8 cellular contexts compared by ENCODE assay signal in the genomic region with DNA sequence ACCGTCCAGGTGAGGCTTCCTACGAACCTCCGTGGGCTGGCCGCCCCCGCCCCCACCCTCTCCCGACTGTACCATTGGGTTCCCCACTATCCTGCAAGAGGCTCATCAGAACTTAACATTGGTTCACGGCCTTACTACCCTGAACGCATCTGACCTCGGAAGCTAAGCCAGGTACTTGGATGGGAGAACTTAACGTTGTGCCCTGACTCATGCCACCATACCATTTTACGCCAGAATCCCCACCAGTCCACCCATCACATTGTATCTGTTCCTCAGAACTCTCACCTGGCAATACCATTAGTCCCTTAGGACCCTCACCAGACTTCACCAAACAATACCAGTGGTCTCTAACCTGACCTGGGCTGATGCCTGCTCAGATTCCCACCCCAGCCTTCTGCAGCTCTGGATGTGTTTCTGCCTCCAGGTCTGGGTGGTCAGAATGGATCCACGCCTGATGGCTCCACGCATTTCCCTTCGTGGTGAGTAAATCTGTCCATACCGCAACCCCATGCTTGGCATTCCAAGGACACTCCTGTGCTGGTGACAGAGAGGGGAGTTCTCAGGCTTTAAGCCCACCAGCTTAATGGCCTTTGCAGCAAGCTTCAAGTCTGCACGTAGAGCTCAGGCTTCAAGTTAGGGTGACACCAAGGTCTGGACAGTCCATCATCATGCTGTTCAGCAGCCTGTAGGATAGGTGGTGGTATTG. TPM values are rescaled to one million over a fixed set of nuclear protein-coding genes. Genes with fewer than 3 reads are reported as not detected.
DNase-seq lines count a peak whose midpoint lies in the region; ATAC-seq and TF ChIP-seq lines count a peak whose summit lies in the region.

No MANE protein-coding gene starts in this region.

- no peak for DNase-seq in activated naive CD4-positive, alpha-beta T cell treated with anti-CD3 and anti-CD28 coated beads, Interleukin-2, amount 10 ng/mL, durations not matched to agents 7 days and 5 days
- DNase-seq in activated naive CD4-positive, alpha-beta T cell treated with anti-CD3 and anti-CD28 coated beads, Interleukin-2, amount 50 U/mL, for 16 hours, result no peak
- DNase-seq in astrocyte of the spinal cord (ENCODE audit: low read depth, low spot score), result no peak
- DNase-seq in lower lobe of right lung, result no peak
- DNase-seq in type B pancreatic cell (ENCODE audit: extremely low spot score, unreplicated experiment), result no peak
- no peak for DNase-seq in activated CD4-positive, CD25-positive, alpha-beta regulatory T cell (lab: John Stamatoyannopoulos, UW)
- DNase-seq in amygdala (lab: John Stamatoyannopoulos, UW), result no peak
- DNase-seq in HEK293T (ENCODE audit: extremely low spot score), result no peak

- peak in 1 of 2 donors; percentile 20 for ATAC-seq in lower lobe of right lung

- peaks cover 52% of the 10 kb centered on the region for H3K36me3 Mint-ChIP-seq in activated naive CD4-positive, alpha-beta T cell treated with anti-CD3 and anti-CD28 coated beads, Interleukin-2, amount 10 ng/mL, durations not matched to agents 7 days and 5 days
- peaks cover 12% of the 10 kb centered on the region for H3K36me3 Mint-ChIP-seq in type B pancreatic cell

- H3K4me3 Mint-ChIP-seq in activated naive CD4-positive, alpha-beta T cell treated with anti-CD3 and anti-CD28 coated beads, Interleukin-2, amount 10 ng/mL, durations not matched to agents 7 days and 5 days, result peak overlapping the region; percentile 98
- peak overlapping the region; percentile 92 for H3K4me3 Mint-ChIP-seq in type B pancreatic cell

- peak overlapping the region; percentile 99 for H3K27ac ChIP-seq in lower lobe of right lung

- H3K9me3 ChIP-seq in lower lobe of right lung, result no peaks in the 10 kb centered on the region

- in situ Hi-C loops in astrocyte of the spinal cord (cut with HindIII; ENCODE audit: low sequenced_read_pairs), result no loop called here

- peaks cover 71% of the 10 kb centered on the region for H3K4me1 ChIP-seq in lower lobe of right lung

- H3K4me3 ChIP-seq in astrocyte of the spinal cord (ENCODE audit: low read depth, low read length), result peak overlapping the region; percentile 67
- peak overlapping the region; percentile 74 for H3K4me3 ChIP-seq in lower lobe of right lung

- CTCF ChIA-PET in activated naive CD4-positive, alpha-beta T cell treated with anti-CD3 and anti-CD28 coated beads, Interleukin-2, amount 10 ng/mL, durations not matched to agents 7 days and 5 days (lab: Charles Lee), result interaction anchor here (0.5 to 7.4 kb wide), 3 partner anchors 11 to 72 kb away, joined by 4 to 72 read pairs (median 9); a partner anchor contains a TSS
- CTCF ChIA-PET in HEK293T (lab: Yijun Ruan, JAX), result interaction anchor here (1.1 to 1.7 kb wide), 2 partner anchors 36 to 73 kb away, joined by 3 to 7 read pairs; a partner anchor contains a TSS

- peaks cover 33% of the 10 kb centered on the region for H3K36me3 ChIP-seq in lower lobe of right lung

- H3K4me1 Mint-ChIP-seq in activated naive CD4-positive, alpha-beta T cell treated with anti-CD3 and anti-CD28 coated beads, Interleukin-2, amount 10 ng/mL, durations not matched to agents 7 days and 5 days, result peaks cover 72% of the 10 kb centered on the region
- peaks cover 38% of the 10 kb centered on the region for H3K4me1 Mint-ChIP-seq in type B pancreatic cell (ENCODE audit: unreplicated experiment)

- intact Hi-C loops in lower lobe of right lung (cut with DNase I), result no loop called here

- no peaks in the 10 kb centered on the region for H3K27me3 Mint-ChIP-seq in activated naive CD4-positive, alpha-beta T cell treated with anti-CD3 and anti-CD28 coated beads, Interleukin-2, amount 10 ng/mL, durations not matched to agents 7 days and 5 days
- H3K27me3 Mint-ChIP-seq in type B pancreatic cell, result no peaks in the 10 kb centered on the region

- no peaks in the 10 kb centered on the region for H3K27me3 ChIP-seq in lower lobe of right lung (ENCODE audit: low read depth)

- POLR2A ChIA-PET in HEK293T (lab: Yijun Ruan, JAX), result interaction anchor here (1.3 to 2.7 kb wide), 7 partner anchors 9 to 116 kb away, joined by 3 to 27 read pairs (median 9); a partner anchor contains a TSS

- TF ChIP-seq CTCF in astrocyte of the spinal cord (IDR thresholded peaks at IDR 0.05; ENCODE audit: low read depth, low read length) (no peak), lower lobe of right lung (IDR thresholded peaks at IDR 0.05) (no peak), type B pancreatic cell (conservative IDR thresholded peaks at IDR 0.05) (no peak)

- no peaks in the 10 kb centered on the region for H3K9me3 Mint-ChIP-seq in activated naive CD4-positive, alpha-beta T cell treated with anti-CD3 and anti-CD28 coated beads, Interleukin-2, amount 10 ng/mL, durations not matched to agents 7 days and 5 days
- H3K9me3 Mint-ChIP-seq in type B pancreatic cell, result no peaks in the 10 kb centered on the region

- peak overlapping the region; percentile 95 for H3K27ac Mint-ChIP-seq in activated naive CD4-positive, alpha-beta T cell treated with anti-CD3 and anti-CD28 coated beads, Interleukin-2, amount 10 ng/mL, durations not matched to agents 7 days and 5 days
- H3K27ac Mint-ChIP-seq in type B pancreatic cell, result peak overlapping the region; percentile 94

TF ChIP-seq in HEK293T, 16 proteins besides CTCF, POLR2A, EP300 and RAD21:
- no peak for TF ChIP-seq BHLHE40 (IDR thresholded peaks at IDR 0.05; ENCODE audit: borderline replicate concordance)
- no peak for TF ChIP-seq HDGF (IDR thresholded peaks at IDR 0.05; ENCODE audit: borderline replicate concordance)
- TF ChIP-seq L3MBTL2 (conservative IDR thresholded peaks at IDR 0.05), result no peak
- no peak for TF ChIP-seq LEF1 (IDR thresholded peaks at IDR 0.05; ENCODE audit: borderline replicate concordance)
- TF ChIP-seq, protein P1, sequence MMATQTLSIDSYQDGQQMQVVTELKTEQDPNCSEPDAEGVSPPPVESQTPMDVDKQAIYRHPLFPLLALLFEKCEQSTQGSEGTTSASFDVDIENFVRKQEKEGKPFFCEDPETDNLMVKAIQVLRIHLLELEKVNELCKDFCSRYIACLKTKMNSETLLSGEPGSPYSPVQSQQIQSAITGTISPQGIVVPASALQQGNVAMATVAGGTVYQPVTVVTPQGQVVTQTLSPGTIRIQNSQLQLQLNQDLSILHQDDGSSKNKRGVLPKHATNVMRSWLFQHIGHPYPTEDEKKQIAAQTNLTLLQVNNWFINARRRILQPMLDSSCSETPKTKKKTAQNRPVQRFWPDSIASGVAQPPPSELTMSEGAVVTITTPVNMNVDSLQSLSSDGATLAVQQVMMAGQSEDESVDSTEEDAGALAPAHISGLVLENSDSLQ (IDR thresholded peaks at IDR 0.05), result no peak
- TF ChIP-seq FOXK2 (IDR thresholded peaks at IDR 0.05), result no peak
- no peak for TF ChIP-seq NFRKB (IDR thresholded peaks at IDR 0.05)
- TF ChIP-seq ARNT (IDR thresholded peaks at IDR 0.05), result no peak
- no peak for TF ChIP-seq ELF4 (IDR thresholded peaks at IDR 0.05)
- TF ChIP-seq TARDBP (IDR thresholded peaks at IDR 0.05), result no peak
- TF ChIP-seq ZNF384 (IDR thresholded peaks at IDR 0.05), result no peak
- no peak for TF ChIP-seq SP1 (IDR thresholded peaks at IDR 0.05)
- no peak for TF ChIP-seq SUZ12 (IDR thresholded peaks at IDR 0.05)
- TF ChIP-seq FOXA1 (IDR thresholded peaks at IDR 0.05), result no peak
- TF ChIP-seq CTBP1 (IDR thresholded peaks at IDR 0.05; ENCODE audit: borderline replicate concordance), result no peak
- no peak for TF ChIP-seq FOXM1 (IDR thresholded peaks at IDR 0.05; ENCODE audit: borderline replicate concordance)

RNA-seq across cellular contexts. Expression of a gene that starts 0.6 kb away (rescaled TPM):
- total RNA-seq in lower lobe of right lung (38.8 TPM), type B pancreatic cell (ENCODE audit: low replicate concordance) (25.0 and 31.4 TPM in 2 replicates)

RNA-seq across cellular contexts. Expression of a gene that starts 1.0 kb away (rescaled TPM):
- total RNA-seq in lower lobe of right lung (601 TPM), type B pancreatic cell (ENCODE audit: low replicate concordance) (300 and 325 TPM in 2 replicates)

RNA-seq across cellular contexts. Expression of a gene that starts 9.5 kb away (rescaled TPM):
- total RNA-seq in lower lobe of right lung (8.4 TPM), type B pancreatic cell (ENCODE audit: low replicate concordance) (12.5 and 21.6 TPM in 2 replicates)

RNA-seq across cellular contexts. Expression of a gene that starts 16.3 kb away (rescaled TPM):
- 22.1 TPM for total RNA-seq in lower lobe of right lung
- total RNA-seq in type B pancreatic cell (ENCODE audit: low replicate concordance), result 16.2 and 27.1 TPM in 2 replicates

RNA-seq across cellular contexts. Expression of a gene that starts 54.6 kb away (rescaled TPM):
- 450 TPM for total RNA-seq in lower lobe of right lung
- 114 and 132 TPM in 2 replicates for total RNA-seq in type B pancreatic cell (ENCODE audit: low replicate concordance)
